26 cellular contexts compared by ENCODE assay signal in genomic region chr14:94541234-94541975, GRCh38. TPM values are rescaled to one million over a fixed set of nuclear protein-coding genes. Genes with fewer than 3 reads are reported as not detected.
"Had no signal": no experiment of that assay in that cellular context is flagged by ENCODE, and none has a peak within 500 bp of the region (broad histone marks: within the 10 kb centered on the region; RNA-seq: fewer than 3 reads in every experiment).

No MANE protein-coding gene starts in this region.

- H3K4me3 ChIP-seq: SJCRH30 had no signal

- H3K27me3 Mint-ChIP-seq: activated naive CD4-positive, alpha-beta T cell treated with anti-CD3 and anti-CD28 coated beads, Interleukin-2, amount 50 U/mL, for 24 hours had no signal

- H3K4me3 Mint-ChIP-seq: activated CD8-positive, alpha-beta T cell treated with anti-CD3 and anti-CD28 coated beads for 36 hours; activated naive CD4-positive, alpha-beta T cell treated with anti-CD3 and anti-CD28 coated beads, Interleukin-2, amount 50 U/mL, for 24 hours; activated T-cell treated with anti-CD3 and anti-CD28 coated beads, Interleukin-2, amount 50 U/mL, for 24 hours; activated T-helper 1 cell treated with anti-CD3 and anti-CD28 coated beads, Interleukin-12 subunit alpha, Interleukin-12 subunit beta, Interleukin-2, Interleukin-4 antibody, amounts not matched to agents 30 ng/mL and 10 ng/mL and 1 ng/mL, durations not matched to agents 14 hours and 24 hours and 36 hours had no signal

- ATAC-seq: activated CD4-positive, CD25-positive, alpha-beta regulatory T cell treated with anti-CD3 and anti-CD28 coated beads, Interleukin-2, amount 50 U/mL, for 24 hours; activated CD8-positive, alpha-beta T cell treated with anti-CD3 and anti-CD28 coated beads for 36 hours; Panc1 had no signal

- H3K27ac ChIP-seq: SJCRH30 had no signal

- H3K4me1 ChIP-seq: SJCRH30 had no signal

- H3K4me1 Mint-ChIP-seq: activated naive CD4-positive, alpha-beta T cell treated with anti-CD3 and anti-CD28 coated beads, Interleukin-2, amount 50 U/mL, for 24 hours had no signal

- H3K36me3 Mint-ChIP-seq: activated naive CD4-positive, alpha-beta T cell treated with anti-CD3 and anti-CD28 coated beads, Interleukin-2, amount 50 U/mL, for 24 hours had no signal

- H3K9me3 Mint-ChIP-seq: activated CD8-positive, alpha-beta T cell treated with anti-CD3 and anti-CD28 coated beads for 36 hours; activated naive CD4-positive, alpha-beta T cell treated with anti-CD3 and anti-CD28 coated beads, Interleukin-2, amount 50 U/mL, for 24 hours; activated T-cell treated with anti-CD3 and anti-CD28 coated beads, Interleukin-2, amount 50 U/mL, for 24 hours; activated T-helper 1 cell treated with anti-CD3 and anti-CD28 coated beads, Interleukin-12 subunit alpha, Interleukin-12 subunit beta, Interleukin-2, Interleukin-4 antibody, amounts not matched to agents 30 ng/mL and 10 ng/mL and 1 ng/mL, durations not matched to agents 14 hours and 24 hours and 36 hours had no signal

- H3K27ac Mint-ChIP-seq: activated CD8-positive, alpha-beta T cell treated with anti-CD3 and anti-CD28 coated beads for 36 hours; activated naive CD4-positive, alpha-beta T cell treated with anti-CD3 and anti-CD28 coated beads, Interleukin-2, amount 50 U/mL, for 24 hours; activated T-cell treated with anti-CD3 and anti-CD28 coated beads, Interleukin-2, amount 50 U/mL, for 24 hours; activated T-helper 1 cell treated with anti-CD3 and anti-CD28 coated beads, Interleukin-12 subunit alpha, Interleukin-12 subunit beta, Interleukin-2, Interleukin-4 antibody, amounts not matched to agents 30 ng/mL and 10 ng/mL and 1 ng/mL, durations not matched to agents 14 hours and 24 hours and 36 hours had no signal

- DNase-seq: activated CD4-positive, alpha-beta T cell treated with anti-CD3 and anti-CD28 coated beads for 4 hours; activated CD8-positive, alpha-beta T cell treated with anti-CD3 and anti-CD28 coated beads for 36 hours; activated effector memory CD4-positive, alpha-beta T cell treated with Interleukin-2 at 50 U/mL for 16 hours; activated naive CD4-positive, alpha-beta T cell; activated T-cell treated with anti-CD3 and anti-CD28 coated beads, Interleukin-2, amount 50 U/mL, for 24 hours; amygdala; MM.1S; NCI-H1105; NCI-H1436; NCI-H1694 treated with DMSO at 0.1 percent for 48 hours; NCI-H2029 treated with DMSO at 0.1 percent for 48 hours; NCI-H510A treated with DMSO at 0.1 percent for 48 hours; NCI-H69; NK-92 treated with Interleukin-12 subunit alpha and Interleukin-12 subunit beta, amount 100 ng/mL, for 24 hours; OCI-M1; Right ventricle myocardium superior; RPMI8226; SJCRH30; SK-N-SH; T-helper 1 cell had no signal

- H3K9me3 ChIP-seq: SJCRH30, SK-N-SH had no signal

- H3K36me3 ChIP-seq: SJCRH30 had no signal

RNA-seq across cellular contexts. Expression of gene SERPINA4, which starts 19.8 kb away (rescaled TPM):
- total RNA-seq: activated CD8-positive, alpha-beta T cell treated with anti-CD3 and anti-CD28 coated beads for 36 hours; activated T-helper 1 cell treated with anti-CD3 and anti-CD28 coated beads, Interleukin-12 subunit alpha, Interleukin-12 subunit beta, Interleukin-2, Interleukin-4 antibody, amounts not matched to agents 30 ng/mL and 10 ng/mL and 1 ng/mL, durations not matched to agents 14 hours and 24 hours and 36 hours; astrocyte; Right ventricle myocardium superior; SJCRH30; T-helper 2 cell treated with Interferon-gamma antibody and Interleukin-4, amounts not matched to agents 100 ng/mL and 5 ng/mL, for 36 hours had no signal
- polyA plus RNA-seq: SK-N-SH had no signal

RNA-seq across cellular contexts. Expression of gene SERPINA12, which starts 32.1 kb away (rescaled TPM):
- total RNA-seq: activated CD8-positive, alpha-beta T cell treated with anti-CD3 and anti-CD28 coated beads for 36 hours; activated T-helper 1 cell treated with anti-CD3 and anti-CD28 coated beads, Interleukin-12 subunit alpha, Interleukin-12 subunit beta, Interleukin-2, Interleukin-4 antibody, amounts not matched to agents 30 ng/mL and 10 ng/mL and 1 ng/mL, durations not matched to agents 14 hours and 24 hours and 36 hours; astrocyte; Right ventricle myocardium superior; SJCRH30; T-helper 2 cell treated with Interferon-gamma antibody and Interleukin-4, amounts not matched to agents 100 ng/mL and 5 ng/mL, for 36 hours had no signal
- polyA plus RNA-seq: SK-N-SH had no signal

RNA-seq across cellular contexts. Expression of gene SERPINA5, which starts 39.8 kb away (rescaled TPM):
- total RNA-seq: activated CD8-positive, alpha-beta T cell treated with anti-CD3 and anti-CD28 coated beads for 36 hours; activated T-helper 1 cell treated with anti-CD3 and anti-CD28 coated beads, Interleukin-12 subunit alpha, Interleukin-12 subunit beta, Interleukin-2, Interleukin-4 antibody, amounts not matched to agents 30 ng/mL and 10 ng/mL and 1 ng/mL, durations not matched to agents 14 hours and 24 hours and 36 hours; T-helper 2 cell treated with Interferon-gamma antibody and Interleukin-4, amounts not matched to agents 100 ng/mL and 5 ng/mL, for 36 hours had no signal
